ENCODE assay signal across 7 cellular contexts in the genomic region with DNA sequence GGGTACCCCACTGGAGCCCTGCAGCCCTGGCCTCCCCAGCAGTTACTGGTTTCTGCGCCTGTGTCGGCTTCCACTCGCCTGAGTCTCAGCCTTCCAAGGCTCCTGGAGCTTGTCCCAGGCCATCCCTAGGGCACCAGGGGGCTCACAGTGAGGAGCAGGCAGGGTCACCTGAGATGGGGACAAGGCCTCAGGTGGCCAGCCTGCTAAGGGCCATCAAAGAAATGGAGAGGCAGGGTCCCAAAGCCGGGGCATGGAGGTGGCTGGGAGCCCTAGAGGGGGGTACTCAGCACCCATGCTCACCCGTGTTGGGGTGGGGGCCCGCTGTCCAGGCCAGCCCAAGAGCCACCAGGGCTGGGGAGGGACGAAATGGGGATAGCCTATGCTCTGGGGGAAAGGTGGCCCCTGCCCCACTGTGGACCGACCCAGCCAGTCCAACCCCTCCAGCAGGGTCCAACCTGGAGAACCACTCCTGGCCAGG. TPM values are rescaled to one million over a fixed set of nuclear protein-coding genes. Genes with fewer than 3 reads are reported as not detected.
DNase-seq lines count a peak whose midpoint lies in the region; ATAC-seq and TF ChIP-seq lines count a peak whose summit lies in the region.

No MANE protein-coding gene starts in this region.

- H3K4me1 ChIP-seq in iPS-15b (ENCODE audit: control insufficient read depth, insufficient read depth, low read length), result no peaks in the 10 kb centered on the region

- no peak for ATAC-seq in activated T-helper 17 cell treated with anti-CD3 and anti-CD28 coated beads, Interleukin-2, amount 50 U/mL, for 72 hours (replicated peaks)
- no peak for ATAC-seq in stimulated activated memory B cell treated with anti-CD40 and anti-IgM and Interleukin-4, amounts not matched to agents 10 μg/mL and 1 μg/mL and 100 μg/mL, for 72 hours
- no peak for ATAC-seq in GM19328 (IDR thresholded peaks at IDR 0.05; ENCODE audit: unreplicated experiment)
- no peak for ATAC-seq in HG03196 (IDR thresholded peaks at IDR 0.05; ENCODE audit: unreplicated experiment)

- peaks cover 30% of the 10 kb centered on the region for H3K36me3 Mint-ChIP-seq in activated T-helper 17 cell treated with anti-CD3 and anti-CD28 coated beads, Interleukin-2, amount 50 U/mL, for 72 hours (ENCODE audit: low read depth)
- H3K36me3 Mint-ChIP-seq in stimulated activated memory B cell treated with anti-CD40 and anti-IgM and Interleukin-4, amounts not matched to agents 10 μg/mL and 1 μg/mL and 100 μg/mL, for 72 hours, result peaks cover 11% of the 10 kb centered on the region

- H3K4me3 ChIP-seq in HL-60 (replicated peaks; ENCODE audit: insufficient read depth, low read length), result peak overlapping the region; percentile 67
- peak overlapping the region; percentile 51 for H3K4me3 ChIP-seq in iPS-15b (ENCODE audit: low read depth, low read length)

- H3K4me1 Mint-ChIP-seq in activated T-helper 17 cell treated with anti-CD3 and anti-CD28 coated beads, Interleukin-2, amount 50 U/mL, for 72 hours, result no peaks in the 10 kb centered on the region
- H3K4me1 Mint-ChIP-seq in stimulated activated memory B cell treated with anti-CD40 and anti-IgM and Interleukin-4, amounts not matched to agents 10 μg/mL and 1 μg/mL and 100 μg/mL, for 72 hours, result peaks cover 28% of the 10 kb centered on the region

- H3K4me3 Mint-ChIP-seq in activated T-helper 17 cell treated with anti-CD3 and anti-CD28 coated beads, Interleukin-2, amount 50 U/mL, for 72 hours, result peak overlapping the region; percentile 66
- peak overlapping the region; percentile 77 for H3K4me3 Mint-ChIP-seq in stimulated activated memory B cell treated with anti-CD40 and anti-IgM and Interleukin-4, amounts not matched to agents 10 μg/mL and 1 μg/mL and 100 μg/mL, for 72 hours

- no peaks in the 10 kb centered on the region for H3K9me3 ChIP-seq in iPS-15b (ENCODE audit: control insufficient read depth, insufficient read depth, low read length)

- H3K36me3 ChIP-seq in iPS-15b (ENCODE audit: control insufficient read depth, insufficient read depth, low read length), result peaks cover 41% of the 10 kb centered on the region

- no peak overlapping the region for H3K27ac Mint-ChIP-seq in activated T-helper 17 cell treated with anti-CD3 and anti-CD28 coated beads, Interleukin-2, amount 50 U/mL, for 72 hours
- no peak overlapping the region for H3K27ac Mint-ChIP-seq in stimulated activated memory B cell treated with anti-CD40 and anti-IgM and Interleukin-4, amounts not matched to agents 10 μg/mL and 1 μg/mL and 100 μg/mL, for 72 hours

- no peak for DNase-seq in HL-60 (ENCODE audit: low read depth in 1 of 2, low spot score in 1 of 2)
- no peak for DNase-seq in hippocampal formation (lab: John Stamatoyannopoulos, UW)

- H3K27ac ChIP-seq in HL-60 (replicated peaks), result peak overlapping the region; percentile 86

- no peak for TF ChIP-seq CTCF in HL-60 (IDR thresholded peaks at IDR 0.05; ENCODE audit: insufficient read depth, low read length)

- H3K27me3 ChIP-seq in HL-60 (ENCODE audit: insufficient read depth, poor library complexity, severe bottlenecking) (no peaks in the 10 kb centered on the region), iPS-15b (ENCODE audit: control insufficient read depth, insufficient read depth, low read length) (no peaks in the 10 kb centered on the region)

- peak overlapping the region; percentile 79 for H3K9ac ChIP-seq in iPS-15b (ENCODE audit: low read depth, low read length)

- H3K27me3 Mint-ChIP-seq in activated T-helper 17 cell treated with anti-CD3 and anti-CD28 coated beads, Interleukin-2, amount 50 U/mL, for 72 hours, result no peaks in the 10 kb centered on the region
- no peaks in the 10 kb centered on the region for H3K27me3 Mint-ChIP-seq in stimulated activated memory B cell treated with anti-CD40 and anti-IgM and Interleukin-4, amounts not matched to agents 10 μg/mL and 1 μg/mL and 100 μg/mL, for 72 hours

- no peaks in the 10 kb centered on the region for H3K9me3 Mint-ChIP-seq in activated T-helper 17 cell treated with anti-CD3 and anti-CD28 coated beads, Interleukin-2, amount 50 U/mL, for 72 hours
- no peaks in the 10 kb centered on the region for H3K9me3 Mint-ChIP-seq in stimulated activated memory B cell treated with anti-CD40 and anti-IgM and Interleukin-4, amounts not matched to agents 10 μg/mL and 1 μg/mL and 100 μg/mL, for 72 hours

RNA-seq across cellular contexts. Expression of a gene that starts 1.3 kb away (rescaled TPM):
- total RNA-seq in activated T-helper 17 cell treated with anti-CD3 and anti-CD28 coated beads, Interleukin-2, amount 50 U/mL, for 72 hours, result 100 to 1,000 TPM; 109 to 242 TPM

RNA-seq across cellular contexts. Expression of a gene that starts 31.1 kb away (rescaled TPM):
- 100 to 1,000 TPM in 1 of 2 donors, 10 to 100 TPM in 1; 59.7 to 129 TPM for total RNA-seq in activated T-helper 17 cell treated with anti-CD3 and anti-CD28 coated beads, Interleukin-2, amount 50 U/mL, for 72 hours

RNA-seq across cellular contexts. Expression of a gene that starts 45.0 kb away (rescaled TPM):
- 10 to 100 TPM; 46.2 to 97.2 TPM for total RNA-seq in activated T-helper 17 cell treated with anti-CD3 and anti-CD28 coated beads, Interleukin-2, amount 50 U/mL, for 72 hours

RNA-seq across cellular contexts. Expression of a gene that starts 45.1 kb away (rescaled TPM):
- 10 to 100 TPM; 21.1 to 25.2 TPM for total RNA-seq in activated T-helper 17 cell treated with anti-CD3 and anti-CD28 coated beads, Interleukin-2, amount 50 U/mL, for 72 hours

RNA-seq across cellular contexts. Expression of a gene that starts 59.3 kb away (rescaled TPM):
- 10 to 100 TPM; 63.1 to 91.0 TPM for total RNA-seq in activated T-helper 17 cell treated with anti-CD3 and anti-CD28 coated beads, Interleukin-2, amount 50 U/mL, for 72 hours
